In genomic region chr6:32069878-32070515, GRCh38 we compare ENCODE assay signal across 1 cellular context.
TF ChIP-seq lines count a peak whose summit lies in the region.

No MANE protein-coding gene starts in this region.

TF ChIP-seq in HepG2, 621 proteins besides CTCF, POLR2A, EP300 and RAD21:
- TF ChIP-seq SSRP1 (CRISPR knock-in tag; IDR thresholded peaks at IDR 0.05) (no peak), ZNF234 (CRISPR knock-in tag; conservative IDR thresholded peaks at IDR 0.05) (no peak), JDP2 (CRISPR knock-in tag; IDR thresholded peaks at IDR 0.05; ENCODE audit: borderline replicate concordance) (no peak), ZNF160 (CRISPR knock-in tag; IDR thresholded peaks at IDR 0.05) (no peak), ZBTB10 (CRISPR knock-in tag; IDR thresholded peaks at IDR 0.05; ENCODE audit: borderline replicate concordance) (no peak), MIER2 (CRISPR knock-in tag; IDR thresholded peaks at IDR 0.05) (no peak), CBFB (CRISPR knock-in tag; IDR thresholded peaks at IDR 0.05) (no peak), ZNF572 (CRISPR knock-in tag; IDR thresholded peaks at IDR 0.05) (no peak), RARG (CRISPR knock-in tag; IDR thresholded peaks at IDR 0.05; ENCODE audit: low read depth) (no peak), HNRNPLL (IDR thresholded peaks at IDR 0.05; ENCODE audit: low read depth, low read length, poor library complexity, severe bottlenecking) (no peak)
- TF ChIP-seq, protein P1, sequence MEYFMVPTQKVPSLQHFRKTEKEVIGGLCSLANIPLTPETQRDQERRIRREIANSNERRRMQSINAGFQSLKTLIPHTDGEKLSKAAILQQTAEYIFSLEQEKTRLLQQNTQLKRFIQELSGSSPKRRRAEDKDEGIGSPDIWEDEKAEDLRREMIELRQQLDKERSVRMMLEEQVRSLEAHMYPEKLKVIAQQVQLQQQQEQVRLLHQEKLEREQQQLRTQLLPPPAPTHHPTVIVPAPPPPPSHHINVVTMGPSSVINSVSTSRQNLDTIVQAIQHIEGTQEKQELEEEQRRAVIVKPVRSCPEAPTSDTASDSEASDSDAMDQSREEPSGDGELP (IDR thresholded peaks at IDR 0.05; ENCODE audit: borderline replicate concordance, low read depth) = no peak
- TF ChIP-seq, protein P2, sequence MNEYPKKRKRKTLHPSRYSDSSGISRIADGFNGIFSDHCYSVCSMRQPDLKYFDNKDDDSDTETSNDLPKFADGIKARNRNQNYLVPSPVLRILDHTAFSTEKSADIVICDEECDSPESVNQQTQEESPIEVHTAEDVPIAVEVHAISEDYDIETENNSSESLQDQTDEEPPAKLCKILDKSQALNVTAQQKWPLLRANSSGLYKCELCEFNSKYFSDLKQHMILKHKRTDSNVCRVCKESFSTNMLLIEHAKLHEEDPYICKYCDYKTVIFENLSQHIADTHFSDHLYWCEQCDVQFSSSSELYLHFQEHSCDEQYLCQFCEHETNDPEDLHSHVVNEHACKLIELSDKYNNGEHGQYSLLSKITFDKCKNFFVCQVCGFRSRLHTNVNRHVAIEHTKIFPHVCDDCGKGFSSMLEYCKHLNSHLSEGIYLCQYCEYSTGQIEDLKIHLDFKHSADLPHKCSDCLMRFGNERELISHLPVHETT (CRISPR knock-in tag; conservative IDR thresholded peaks at IDR 0.05) = no peak
